21 cellular contexts compared by ENCODE assay signal in the genomic region with DNA sequence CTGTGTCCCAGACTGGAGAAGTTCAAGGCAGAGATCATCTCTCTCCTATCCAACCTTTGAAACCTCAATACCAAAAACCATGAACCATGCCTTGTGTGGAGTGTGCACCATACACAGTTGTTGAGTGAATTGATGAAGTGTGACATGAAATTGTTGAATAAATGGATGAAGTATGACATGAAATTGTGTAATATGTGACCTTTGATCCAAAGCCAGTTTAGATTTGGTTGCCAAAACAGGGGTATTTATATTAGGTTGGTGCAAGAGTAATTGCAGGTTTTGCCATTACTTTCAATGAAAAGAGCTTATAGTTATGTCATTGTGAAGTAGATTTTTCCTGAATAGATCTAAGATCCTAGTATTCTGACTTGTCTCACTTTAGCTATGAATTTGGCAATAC. TPM values are rescaled to one million over a fixed set of nuclear protein-coding genes. Genes with fewer than 3 reads are reported as not detected.
A peak's percentile ranks its signal among the peaks of the same experiment; 100 is the strongest.
DNase-seq lines count a peak whose midpoint lies in the region; ATAC-seq, FAIRE-seq and TF ChIP-seq lines count a peak whose summit lies in the region.
"Had no signal": no experiment of that assay in that cellular context is flagged by ENCODE, and none has a peak within 500 bp of the region (broad histone marks: within the 10 kb centered on the region; RNA-seq: fewer than 3 reads in every experiment).

No MANE protein-coding gene starts in this region.

- H2AFZ ChIP-seq in HepG2 (ENCODE audit: low read length) (no peak overlapping the region), astrocyte (ENCODE audit: low read depth, low read length) (no peak overlapping the region), mesenchymal stem cell (ENCODE audit: low read depth, low read length) (no peak overlapping the region)
- H2AFZ ChIP-seq: GM23338 had no signal

- CTCF ChIA-PET in HepG2 (lab: Yijun Ruan, JAX; ENCODE audit: low intra/inter-chr PET ratio, low total read pairs), result no interaction called here
- CTCF ChIA-PET in WTC11 (lab: Charles Lee), result no interaction called here

- H3K36me3 ChIP-seq in HepG2 (replicated peaks in 1 of 2; ENCODE audit: control insufficient read depth in 1 of 2, insufficient read depth in 2 of 2, low read length in 2 of 2) (no peaks in the 10 kb centered on the region), right lobe of liver (no peaks in the 10 kb centered on the region), astrocyte (ENCODE audit: insufficient read depth, low read length) (no peaks in the 10 kb centered on the region), mesenchymal stem cell (ENCODE audit: control insufficient read depth in 1 of 2, insufficient read depth in 2 of 2, low read depth in 1 of 2, low read length in 2 of 2) (no peaks in the 10 kb centered on the region)
- H3K36me3 ChIP-seq: BLaER1 had no signal

- H3K4me3 ChIP-seq in HepG2 (replicated peaks in 1 of 3; ENCODE audit: insufficient read depth in 1 of 3, low read depth in 2 of 3, low read length in 3 of 3) (no peak overlapping the region), right lobe of liver (no peak overlapping the region), astrocyte (ENCODE audit: insufficient read depth, low read depth, low read length) (no peak overlapping the region), mesenchymal stem cell (ENCODE audit: insufficient read depth in 1 of 2, low read depth in 1 of 2, low read length in 2 of 2) (no peak overlapping the region)
- H3K4me3 ChIP-seq: A549, BLaER1, GM12878, GM23338 had no signal

- H3K23ac ChIP-seq in mesenchymal stem cell (ENCODE audit: low read length in 2 of 2), result no peak overlapping the region

- H3K36me3 Mint-ChIP-seq in astrocyte (ENCODE audit: low read depth, unreplicated experiment) (no peaks in the 10 kb centered on the region), WTC11 (no peaks in the 10 kb centered on the region)
- H3K36me3 Mint-ChIP-seq: CD4-positive, alpha-beta memory T cell; IgD-negative memory B cell had no signal

- peaks cover 12% of the 10 kb centered on the region for H3K4me1 Mint-ChIP-seq in astrocyte (ENCODE audit: low read depth, unreplicated experiment)
- peaks cover 18% of the 10 kb centered on the region for H3K4me1 Mint-ChIP-seq in WTC11

- H2BK120ac ChIP-seq in mesenchymal stem cell (ENCODE audit: low read depth, low read length), result no peak overlapping the region

- H3K9me3 ChIP-seq in HepG2 (ENCODE audit: low read length), result no peaks in the 10 kb centered on the region
- no peaks in the 10 kb centered on the region for H3K9me3 ChIP-seq in right lobe of liver
- no peaks in the 10 kb centered on the region for H3K9me3 ChIP-seq in astrocyte (ENCODE audit: insufficient read depth, low read depth, low read length)
- no peaks in the 10 kb centered on the region for H3K9me3 ChIP-seq in mesenchymal stem cell (ENCODE audit: control insufficient read depth, low read length)
- H3K9me3 ChIP-seq: A549, BLaER1 had no signal

- peak overlapping the region in 1 of 2 experiments; percentile 54 for H2BK12ac ChIP-seq in mesenchymal stem cell (ENCODE audit: low read length in 2 of 2)

- no peak overlapping the region for H3K18ac ChIP-seq in mesenchymal stem cell (ENCODE audit: low read depth in 1 of 2, low read length in 2 of 2)

- FAIRE-seq in HepG2 (lab: Jason Lieb, UNC) (peak; percentile 12), astrocyte (lab: Jason Lieb, UNC) (peak; percentile 9)
- FAIRE-seq: A549, GM12878, GM19239, H54 had no signal

- intact Hi-C loops in HepG2 (cut with micrococcal nuclease; ENCODE audit: unreplicated experiment), result no loop called here
- intact Hi-C loops in right lobe of liver (cut with DNase I), result no loop called here

- peak overlapping the region; percentile 79 for H2AK5ac ChIP-seq in mesenchymal stem cell (ENCODE audit: low read length, severe bottlenecking)

- H4K91ac ChIP-seq in mesenchymal stem cell (ENCODE audit: low read length), result no peak overlapping the region

- H3K4ac ChIP-seq in mesenchymal stem cell (ENCODE audit: low read depth in 1 of 2, low read length in 2 of 2), result no peak overlapping the region

- no peak overlapping the region for H3K4me3 Mint-ChIP-seq in astrocyte (ENCODE audit: unreplicated experiment)
- no peak overlapping the region for H3K4me3 Mint-ChIP-seq in WTC11
- H3K4me3 Mint-ChIP-seq: CD4-positive, alpha-beta memory T cell; GM23338; IgD-negative memory B cell had no signal

- H3K27me3 Mint-ChIP-seq in astrocyte (ENCODE audit: low read depth, unreplicated experiment) (no peaks in the 10 kb centered on the region), WTC11 (ENCODE audit: low read depth) (no peaks in the 10 kb centered on the region; the same call in 1 of the 2 replicates)

- H3K9me3 Mint-ChIP-seq in astrocyte (ENCODE audit: unreplicated experiment) (no peaks in the 10 kb centered on the region), WTC11 (no peaks in the 10 kb centered on the region)
- H3K9me3 Mint-ChIP-seq: GM23338 had no signal

- H3K27ac ChIP-seq in HepG2 (ENCODE audit: extremely low read length, insufficient read depth, low read length) (no peak overlapping the region), right lobe of liver (no peak overlapping the region), astrocyte (ENCODE audit: low read depth, low read length) (no peak overlapping the region), mesenchymal stem cell (ENCODE audit: low read length, poor library complexity, severe bottlenecking) (peak overlapping the region; percentile 84)
- H3K27ac ChIP-seq: 22Rv1, A549, BLaER1, HL-60 had no signal

- TF ChIP-seq POLR2A in HepG2 (IDR thresholded peaks at IDR 0.05; ENCODE audit: insufficient read depth in 1 of 2, low read depth in 2 of 2, low read length in 2 of 2), result no peak
- TF ChIP-seq POLR2A in right lobe of liver (IDR thresholded peaks at IDR 0.05), result no peak

- no peak overlapping the region for H3K14ac ChIP-seq in mesenchymal stem cell (ENCODE audit: low read length in 2 of 2)

- TF ChIP-seq EP300 in HepG2 (IDR thresholded peaks at IDR 0.05; ENCODE audit: low read depth in 2 of 2, low read length in 2 of 2) (no peak), HepG2 (CRISPR knock-in tag; IDR thresholded peaks at IDR 0.05; ENCODE audit: borderline replicate concordance) (no peak)

- BruUV-seq in HepG2 (replicated peaks; lab: Mats Ljungman, UMichigan), result no TSS peak

- H3K4me2 ChIP-seq in HepG2 (ENCODE audit: low read depth, low read length) (no peak overlapping the region), astrocyte (ENCODE audit: low read length) (peak overlapping the region; percentile 67), mesenchymal stem cell (ENCODE audit: low read length, poor library complexity, severe bottlenecking) (no peak overlapping the region)
- H3K4me2 ChIP-seq: A549, BLaER1, GM23338 had no signal

- no peak for ATAC-seq in HepG2
- ATAC-seq in right lobe of liver, result no peak
- ATAC-seq in WTC11, result no peak
- ATAC-seq in stimulated activated naive CD8-positive, alpha-beta T cell treated with anti-CD3 and anti-CD28 coated beads, Interleukin-15, Interleukin-2, amounts not matched to agents 100 U/mL and 50 U/mL, for 24 hours, result no peak
- ATAC-seq: A549, GM12878, GM23338 had no signal

- in situ Hi-C loops in HepG2 (cut with HindIII; ENCODE audit: extremely low pct_ligation_motif_present, low pct_unique_long_range_greater_than_20kb), result no loop called here

- POLR2A ChIA-PET in HepG2 (lab: Yijun Ruan, JAX) (no interaction called here), WTC11 (lab: Charles Lee) (no interaction called here)

- H3K4me1 ChIP-seq in HepG2 (ENCODE audit: insufficient read depth, low read length) (peaks cover 34% of the 10 kb centered on the region), right lobe of liver (peaks cover 0 to under 1% (median 0%) of the 10 kb centered on the region in 4 donors), astrocyte (ENCODE audit: insufficient read depth, low read length) (peaks cover 34% of the 10 kb centered on the region), mesenchymal stem cell (ENCODE audit: control insufficient read depth, insufficient read depth, low read depth, low read length) (peaks cover 17% of the 10 kb centered on the region)

- TF ChIP-seq RAD21 in HepG2 (CRISPR knock-in tag; IDR thresholded peaks at IDR 0.05), result no peak

- no peak overlapping the region for H2BK5ac ChIP-seq in mesenchymal stem cell (ENCODE audit: low read depth, low read length, poor library complexity, severe bottlenecking)

- DNase-seq in HepG2 (ENCODE audit: low spot score) (no peak), right lobe of liver (no peak), astrocyte (ENCODE audit: low read depth) (no peak), mesenchymal stem cell (no peak), WTC11 (ENCODE audit: low spot score) (no peak), dermis blood vessel endothelial cell (no peak)
- no peak for DNase-seq in stimulated activated naive CD8-positive, alpha-beta T cell treated with anti-CD3 and anti-CD28 coated beads, Interleukin-15, Interleukin-2, amounts not matched to agents 100 U/mL and 50 U/mL, for 24 hours
- DNase-seq: CD4-positive, alpha-beta memory T cell; DMS 273 treated with DMSO at 0.1 percent for 48 hours; DMS53; DND-41 had no signal

- peaks cover under 1% of the 10 kb centered on the region; the same call in 1 of the 2 replicates for H4K20me1 ChIP-seq in HepG2 (ENCODE audit: insufficient read depth, low read length)
- peaks cover 3% of the 10 kb centered on the region for H4K20me1 ChIP-seq in astrocyte (ENCODE audit: insufficient read depth, low read length)

- H3K27ac Mint-ChIP-seq in astrocyte (ENCODE audit: unreplicated experiment) (no peak overlapping the region), WTC11 (no peak overlapping the region)
- H3K27ac Mint-ChIP-seq: CD14-positive monocyte; CD4-positive, alpha-beta memory T cell; GM23338; IgD-negative memory B cell had no signal

- no peak overlapping the region for H2BK15ac ChIP-seq in mesenchymal stem cell (ENCODE audit: low read depth, poor library complexity, severe bottlenecking)

- no peak overlapping the region for H4K8ac ChIP-seq in mesenchymal stem cell (ENCODE audit: low read length)

- TF ChIP-seq CTCF in HepG2 (CRISPR knock-in tag; IDR thresholded peaks at IDR 0.05) (no peak), right lobe of liver (IDR thresholded peaks at IDR 0.05) (no peak), astrocyte (IDR thresholded peaks at IDR 0.05; ENCODE audit: insufficient read depth, low read depth, low read length) (no peak), WTC11 (IDR thresholded peaks at IDR 0.05) (no peak)

- no peaks in the 10 kb centered on the region; a peak in 1 of 5 replicates for H3K27me3 ChIP-seq in HepG2 (ENCODE audit: control insufficient read depth in 1 of 2, insufficient read depth in 2 of 2, low read length in 2 of 2)
- no peaks in the 10 kb centered on the region for H3K27me3 ChIP-seq in right lobe of liver
- no peaks in the 10 kb centered on the region for H3K27me3 ChIP-seq in astrocyte (ENCODE audit: insufficient read depth, low read length)
- H3K27me3 ChIP-seq in mesenchymal stem cell (ENCODE audit: control insufficient read depth in 1 of 2, insufficient read depth in 1 of 2, low read length in 2 of 2), result no peaks in the 10 kb centered on the region

- peaks cover 13% of the 10 kb centered on the region for H3K79me2 ChIP-seq in HepG2 (ENCODE audit: insufficient read depth, low read length)
- peaks cover 14% of the 10 kb centered on the region for H3K79me2 ChIP-seq in astrocyte (ENCODE audit: insufficient read depth, low read length)

- peaks cover 3% of the 10 kb centered on the region for H3K79me1 ChIP-seq in mesenchymal stem cell (replicated peaks; ENCODE audit: low read length, poor library complexity, severe bottlenecking)

- no peak overlapping the region for H3K9ac ChIP-seq in HepG2 (ENCODE audit: insufficient read depth, low read depth, low read length)
- H3K9ac ChIP-seq in astrocyte (ENCODE audit: low read length), result no peak overlapping the region
- H3K9ac ChIP-seq in mesenchymal stem cell (ENCODE audit: low read length), result no peak overlapping the region
- H3K9ac ChIP-seq: BLaER1 had no signal

RNA-seq across cellular contexts. Expression of a gene that starts 3.1 kb away (rescaled TPM):
- total RNA-seq in HepG2 (2016; rRNA removed; fragmentation: Illumina TruSeq; extraction: Trizol) (25.3 and 26.0 TPM in 2 replicates), right lobe of liver (10 to 100 TPM; 22.6 to 37.7 (median 26.9) TPM), astrocyte (27.4 and 31.8 TPM in 2 replicates), WTC11 (2021) (53.0 to 58.2 TPM (median 54.1 TPM) in 3 replicates), dermis blood vessel endothelial cell (101 and 106 TPM in 2 replicates)
- total RNA-seq in HepG2 (2016; cell fraction: cytosol; rRNA removed; fragmentation: Illumina TruSeq; extraction: Trizol; ENCODE audit: low read depth), result 19.7 and 22.4 TPM in 2 replicates
- 20.3 and 24.5 TPM in 2 replicates for total RNA-seq in HepG2 (2016; cell fraction: insoluble cytoplasmic fraction; rRNA removed; fragmentation: Illumina TruSeq; extraction: Trizol)
- total RNA-seq in HepG2 (2016; cell fraction: membrane; rRNA removed; fragmentation: Illumina TruSeq; extraction: Trizol), result 13.5 and 15.2 TPM in 2 replicates
- total RNA-seq in HepG2 (2016; cell fraction: nucleus; rRNA removed; fragmentation: Illumina TruSeq; extraction: Trizol), result 38.6 and 46.5 TPM in 2 replicates
- polyA plus RNA-seq in HepG2 (2011; rRNA removed), result 22.2 and 24.6 TPM in 2 replicates
- 16.2 and 18.5 TPM in 2 replicates for polyA plus RNA-seq in HepG2 (2011; cell fraction: cytosol; rRNA removed)
- polyA plus RNA-seq in HepG2 (2011; cell fraction: nucleus; rRNA removed), result 39.9 and 44.0 TPM in 2 replicates
- 22.8 and 24.7 TPM in 2 replicates for polyA plus RNA-seq in HepG2 (2012)
- polyA plus RNA-seq in HepG2 (2016; cell fraction: cytosol; fragmentation: Illumina TruSeq; extraction: Trizol; ENCODE audit: low read depth), result 0.42 and 0.67 TPM in 2 replicates
- 12.8 and 14.8 TPM in 2 replicates for polyA plus RNA-seq in HepG2 (2016; cell fraction: insoluble cytoplasmic fraction; fragmentation: Illumina TruSeq; extraction: Trizol; ENCODE audit: low read depth)
- polyA plus RNA-seq in HepG2 (2016; cell fraction: membrane; fragmentation: Illumina TruSeq; extraction: Trizol; ENCODE audit: low read depth), result 1.3 and 1.8 TPM in 2 replicates
- polyA plus RNA-seq in HepG2 (2016; cell fraction: nucleus; fragmentation: Illumina TruSeq; extraction: Trizol; ENCODE audit: insufficient read depth, low read depth), result 24.7 and 30.8 TPM in 2 replicates
- 5.0 and 41.6 TPM in 2 replicates for polyA minus RNA-seq in HepG2 (2011; rRNA and poly(A)+ RNA removed; ENCODE audit: low replicate concordance)
- polyA minus RNA-seq in HepG2 (2011; cell fraction: cytosol; rRNA and poly(A)+ RNA removed), result 24.9 and 26.3 TPM in 2 replicates
- 140 and 147 TPM in 2 replicates for polyA minus RNA-seq in HepG2 (2011; cell fraction: nucleus; rRNA and poly(A)+ RNA removed)
- 5.9 TPM for polyA plus RNA-seq in mesenchymal stem cell (2013, experiment 1 of 2)
- 5.6 TPM for polyA plus RNA-seq in mesenchymal stem cell (2013, experiment 2 of 2)
- polyA plus RNA-seq: CD14-positive monocyte; CD4-positive, alpha-beta memory T cell had no signal
